Comparison of ENCODE assay signal across 9 cellular contexts in genomic region chr6:34143196-34143883, GRCh38. TPM values are rescaled to one million over a fixed set of nuclear protein-coding genes. Genes with fewer than 3 reads are reported as not detected.
A peak's percentile ranks its signal among the peaks of the same experiment; 100 is the strongest.
DNase-seq lines count a peak whose midpoint lies in the region; ATAC-seq and TF ChIP-seq lines count a peak whose summit lies in the region.
"Had no signal": no experiment of that assay in that cellular context is flagged by ENCODE, and none has a peak within 500 bp of the region (broad histone marks: within the 10 kb centered on the region; RNA-seq: fewer than 3 reads in every experiment).

No MANE protein-coding gene starts in this region.

- H3K36me3 ChIP-seq in RWPE2 (ENCODE audit: low read depth) (no peaks in the 10 kb centered on the region), iPS DF 6.9 (ENCODE audit: control insufficient read depth, insufficient read depth, low read length) (no peaks in the 10 kb centered on the region)

- H3K4me3 Mint-ChIP-seq in activated CD4-positive, alpha-beta T cell treated with anti-CD3 and anti-CD28 coated beads for 36 hours, result peak overlapping the region; percentile 32
- no peak overlapping the region for H3K4me3 Mint-ChIP-seq in activated CD4-positive, alpha-beta T cell treated with anti-CD3 and anti-CD28 coated beads, Interleukin-2, amount 10 ng/mL, durations not matched to agents 7 days and 5 days

- no CpG with 5 or more reads among the region's 23 CpGs for WGBS in iPS DF 6.9 (ENCODE audit: insufficient coverage, insufficient read length)

- POLR2A ChIA-PET in activated CD4-positive, alpha-beta T cell treated with anti-CD3 and anti-CD28 coated beads for 36 hours (lab: Charles Lee), result no interaction called here
- POLR2A ChIA-PET in activated CD4-positive, alpha-beta T cell treated with anti-CD3 and anti-CD28 coated beads, Interleukin-2, amount 10 ng/mL, durations not matched to agents 7 days and 5 days (lab: Charles Lee), result no interaction called here

- H3K27ac Mint-ChIP-seq in activated CD4-positive, alpha-beta T cell treated with anti-CD3 and anti-CD28 coated beads for 36 hours, result no peak overlapping the region
- no peak overlapping the region for H3K27ac Mint-ChIP-seq in activated CD4-positive, alpha-beta T cell treated with anti-CD3 and anti-CD28 coated beads, Interleukin-2, amount 10 ng/mL, durations not matched to agents 7 days and 5 days

- in situ Hi-C loops in ACHN (cut with HindIII; ENCODE audit: low pct_ligation_motif_present, low pct_unique_long_range_greater_than_20kb, low sequenced_read_pairs), result no loop called here

- no peak overlapping the region for H3K4me3 ChIP-seq in RWPE2 (ENCODE audit: severe bottlenecking)
- H3K4me3 ChIP-seq in iPS DF 6.9 (ENCODE audit: low read length), result peak overlapping the region; percentile 35; the same call in 1 of the 2 replicates
- H3K4me3 ChIP-seq in skeletal muscle cell (ENCODE audit: low read depth, low read length), result peak overlapping the region; percentile 50

- no peaks in the 10 kb centered on the region for H3K36me3 Mint-ChIP-seq in activated CD4-positive, alpha-beta T cell treated with anti-CD3 and anti-CD28 coated beads for 36 hours (ENCODE audit: low read depth)
- H3K36me3 Mint-ChIP-seq in activated CD4-positive, alpha-beta T cell treated with anti-CD3 and anti-CD28 coated beads, Interleukin-2, amount 10 ng/mL, durations not matched to agents 7 days and 5 days (ENCODE audit: low read depth), result no peaks in the 10 kb centered on the region

- ATAC-seq in activated CD4-positive, alpha-beta T cell treated with anti-CD3 and anti-CD28 coated beads for 36 hours, result no peak
- ATAC-seq in RWPE2 (ENCODE audit: low read depth), result no peak
- ATAC-seq in GM21825 (IDR thresholded peaks at IDR 0.05; ENCODE audit: unreplicated experiment), result no peak

- CTCF ChIA-PET in activated CD4-positive, alpha-beta T cell treated with anti-CD3 and anti-CD28 coated beads for 36 hours (lab: Charles Lee), result interaction anchor here (1.0 to 1.1 kb wide), 2 partner anchors 12 to 699 kb away, joined by 3 to 4 read pairs; no protein-coding TSS in a partner anchor
- CTCF ChIA-PET in activated CD4-positive, alpha-beta T cell treated with anti-CD3 and anti-CD28 coated beads, Interleukin-2, amount 10 ng/mL, durations not matched to agents 7 days and 5 days (lab: Charles Lee), result interaction anchor here (0.5 to 1.1 kb wide), 2 partner anchors 14 to 849 kb away, joined by 3 to 4 read pairs; no protein-coding TSS in a partner anchor

- H3K9me3 ChIP-seq in RWPE2 (ENCODE audit: severe bottlenecking), result no peaks in the 10 kb centered on the region
- no peaks in the 10 kb centered on the region for H3K9me3 ChIP-seq in iPS DF 6.9 (ENCODE audit: control insufficient read depth, insufficient read depth, low read length)

- peaks cover 62% of the 10 kb centered on the region for H3K27me3 Mint-ChIP-seq in activated CD4-positive, alpha-beta T cell treated with anti-CD3 and anti-CD28 coated beads for 36 hours
- H3K27me3 Mint-ChIP-seq in activated CD4-positive, alpha-beta T cell treated with anti-CD3 and anti-CD28 coated beads, Interleukin-2, amount 10 ng/mL, durations not matched to agents 7 days and 5 days, result peaks cover 62% of the 10 kb centered on the region

- H3K4me1 Mint-ChIP-seq in activated CD4-positive, alpha-beta T cell treated with anti-CD3 and anti-CD28 coated beads for 36 hours, result peaks cover 14% of the 10 kb centered on the region
- H3K4me1 Mint-ChIP-seq in activated CD4-positive, alpha-beta T cell treated with anti-CD3 and anti-CD28 coated beads, Interleukin-2, amount 10 ng/mL, durations not matched to agents 7 days and 5 days, result peaks cover 6% of the 10 kb centered on the region

- TF ChIP-seq CTCF in RWPE2 (IDR thresholded peaks at IDR 0.05; ENCODE audit: poor library complexity, severe bottlenecking), result no peak

- peak; percentile 12 for DNase-seq in activated CD4-positive, alpha-beta T cell treated with anti-CD3 and anti-CD28 coated beads for 36 hours
- DNase-seq in activated CD4-positive, alpha-beta T cell treated with anti-CD3 and anti-CD28 coated beads, Interleukin-2, amount 10 ng/mL, durations not matched to agents 7 days and 5 days, result no peak
- DNase-seq in RWPE2 (ENCODE audit: low spot score) (peak; percentile 50), iPS DF 6.9 (ENCODE audit: low read depth, low spot score) (no peak), skeletal muscle cell (ENCODE audit: low read depth) (no peak), ACHN (no peak)
- no peak for DNase-seq in stimulated activated CD4-positive, alpha-beta T cell treated with anti-CD3 and anti-CD28 coated beads, Interleukin-4, amount 100 ng/mL, for 24 hours
- DNase-seq: GDM1 had no signal

- intact Hi-C loops in activated CD4-positive, alpha-beta T cell treated with anti-CD3 and anti-CD28 coated beads for 36 hours (cut with DNase I, micrococcal nuclease), result loop anchor here in 1 of 2 experiments (10.0 kb wide), 1 partner anchor 299 kb away; no protein-coding TSS in a partner anchor

- no peak overlapping the region for H3K27ac ChIP-seq in RWPE2 (ENCODE audit: poor library complexity, severe bottlenecking)
- no peak overlapping the region for H3K27ac ChIP-seq in iPS DF 6.9 (ENCODE audit: low read length)

- H3K27me3 ChIP-seq in RWPE2 (ENCODE audit: insufficient read depth, poor library complexity, severe bottlenecking) (peaks cover 27% of the 10 kb centered on the region), iPS DF 6.9 (ENCODE audit: control insufficient read depth, insufficient read depth, low read length) (no peaks in the 10 kb centered on the region; the same call in 1 of the 2 replicates)

- H3K9me3 Mint-ChIP-seq in activated CD4-positive, alpha-beta T cell treated with anti-CD3 and anti-CD28 coated beads for 36 hours (ENCODE audit: low read depth), result no peaks in the 10 kb centered on the region
- H3K9me3 Mint-ChIP-seq in activated CD4-positive, alpha-beta T cell treated with anti-CD3 and anti-CD28 coated beads, Interleukin-2, amount 10 ng/mL, durations not matched to agents 7 days and 5 days, result no peaks in the 10 kb centered on the region

- H3K4me1 ChIP-seq in RWPE2 (ENCODE audit: insufficient read depth, poor library complexity, severe bottlenecking) (no peaks in the 10 kb centered on the region), iPS DF 6.9 (ENCODE audit: control insufficient read depth, insufficient read depth, low read length) (peaks cover 19% of the 10 kb centered on the region)

RNA-seq across cellular contexts. Expression of gene GRM4, which starts 2.5 kb away (rescaled TPM):
- total RNA-seq in activated CD4-positive, alpha-beta T cell treated with anti-CD3 and anti-CD28 coated beads for 36 hours, result under 1 TPM in 1 of 2 experiments, not detected in 1; 0.11 TPM
- total RNA-seq in activated CD4-positive, alpha-beta T cell treated with anti-CD3 and anti-CD28 coated beads, Interleukin-2, amount 10 ng/mL, durations not matched to agents 7 days and 5 days, result not detected

Comparison
In these comparisons a context has a peak if more than half of its experiments do, and no peak if none do; other contexts are left out.
1. DNase-seq: peak in activated CD4-positive, alpha-beta T cell treated with anti-CD3 and anti-CD28 coated beads for 36 hours (single experiment) and RWPE2 (single experiment); none in activated CD4-positive, alpha-beta T cell treated with anti-CD3 and anti-CD28 coated beads, Interleukin-2, amount 10 ng/mL, durations not matched to agents 7 days and 5 days (single experiment), iPS DF 6.9 (single experiment), skeletal muscle cell (single experiment), stimulated activated CD4-positive, alpha-beta T cell treated with anti-CD3 and anti-CD28 coated beads, Interleukin-4, amount 100 ng/mL, for 24 hours (single experiment) and ACHN (single experiment).